9 cellular contexts compared by ENCODE assay signal in genomic region chr16:56355786-56356275, GRCh38.
DNase-seq lines count a peak whose midpoint lies in the region; ATAC-seq, FAIRE-seq and TF ChIP-seq lines count a peak whose summit lies in the region.
"Had no signal": no experiment of that assay in that cellular context is flagged by ENCODE, and none has a peak within 500 bp of the region (broad histone marks: within the 10 kb centered on the region; RNA-seq: fewer than 3 reads in every experiment).

No MANE protein-coding gene starts in this region.

- peak overlapping the region; percentile 77 for H2AFZ ChIP-seq in Loucy (ENCODE audit: low read length)
- H2AFZ ChIP-seq in GM12878 (ENCODE audit: control insufficient read depth, low read depth, low read length), result peak overlapping the region; percentile 48

- DNase-seq in AG04449 (ENCODE audit: low read depth, low spot score) (no peak), GM12878 (ENCODE audit: low read depth, low spot score) (no peak), mesothelial cell of epicardium (ENCODE audit: low spot score in 2 of 2, unreplicated experiment in 2 of 2) (peak; percentile 13 to 28), DMS 273 (lab: John Stamatoyannopoulos, UW; ENCODE audit: unreplicated experiment) (no peak), cortex of kidney (lab: John Stamatoyannopoulos, UW) (no peak), COLO668 (lab: John Stamatoyannopoulos, UW; ENCODE audit: unreplicated experiment) (no peak), NCI-H1092 treated with DMSO at 0.1 percent for 48 hours (lab: John Stamatoyannopoulos, UW) (no peak)

- in situ Hi-C loops in GM12878 (cut with MboI), result no loop called here

- no peak for TF ChIP-seq EP300 in GM12878 (IDR thresholded peaks at IDR 0.05; ENCODE audit: borderline replicate concordance in 1 of 2, control insufficient read depth in 1 of 2, low read depth in 2 of 2, low read length in 2 of 2)

- FAIRE-seq in GM12878 (lab: Jason Lieb, UNC), result no peak

- H3K9me2 ChIP-seq in Loucy (replicated peaks; ENCODE audit: low read depth, low read length), result no peaks in the 10 kb centered on the region

- peak overlapping the region; percentile 78 for H3K4me3 Mint-ChIP-seq in mesothelial cell of epicardium

- TF ChIP-seq RAD21 in GM12878 (IDR thresholded peaks at IDR 0.05; ENCODE audit: insufficient read depth, low read depth, low read length), result no peak

- no peaks in the 10 kb centered on the region for H3K79me2 ChIP-seq in Loucy (ENCODE audit: insufficient read depth, low read length)
- H3K79me2 ChIP-seq in GM12878 (ENCODE audit: control insufficient read depth, insufficient read depth, low read length), result no peaks in the 10 kb centered on the region

- POLR2A ChIA-PET in AG04449 (lab: Yijun Ruan, JAX) (no interaction called here), GM12878 (lab: Charles Lee) (interaction anchor here (0.6 to 1.4 kb wide), 2 partner anchors 95 to 1144 kb away, joined by 3 to 4 read pairs; partner anchors contain the start of genes NUDT21 and OGFOD1)

- no peaks in the 10 kb centered on the region for H3K4me1 ChIP-seq in Loucy (ENCODE audit: insufficient read depth, low read length, poor library complexity, severe bottlenecking)
- H3K4me1 ChIP-seq in GM12878 (ENCODE audit: control insufficient read depth, insufficient read depth, low read length), result peaks cover 12% of the 10 kb centered on the region

- H3K4me1 Mint-ChIP-seq in mesothelial cell of epicardium, result peaks cover 33% of the 10 kb centered on the region

- H3K27ac Mint-ChIP-seq in mesothelial cell of epicardium, result peak overlapping the region; percentile 95

- TF ChIP-seq CTCF in AG04449 (IDR thresholded peaks at IDR 0.05; ENCODE audit: insufficient read depth, low read length, missing control alignments), result no peak
- no peak for TF ChIP-seq CTCF in Loucy (conservative IDR thresholded peaks at IDR 0.05; ENCODE audit: low read length)
- no peak for TF ChIP-seq CTCF in GM12878 (IDR thresholded peaks at IDR 0.05 in 2 of 3, conservative IDR thresholded peaks at IDR 0.05 in 1 of 3; ENCODE audit: control insufficient read depth in 2 of 3, extremely low read depth in 1 of 3, insufficient read depth in 1 of 3, low read depth in 3 of 3, low read length in 3 of 3)
- no peak for TF ChIP-seq CTCF in mesothelial cell of epicardium (IDR thresholded peaks at IDR 0.05; ENCODE audit: unreplicated experiment)

- no peaks in the 10 kb centered on the region for H3K27me3 Mint-ChIP-seq in mesothelial cell of epicardium (ENCODE audit: low read depth)

- no peak for TF ChIP-seq POLR2A in GM12878 (IDR thresholded peaks at IDR 0.05; ENCODE audit: low read depth, low read length)

- H3K27me3 ChIP-seq in Loucy (ENCODE audit: insufficient read depth, low read length, poor library complexity, severe bottlenecking) (no peaks in the 10 kb centered on the region), GM12878 (replicated peaks in 1 of 2; ENCODE audit: control insufficient read depth in 2 of 2, insufficient read depth in 2 of 2, low read length in 1 of 2) (no peaks in the 10 kb centered on the region)

- H3K4me2 ChIP-seq in Loucy (ENCODE audit: low read depth, low read length, poor library complexity, severe bottlenecking) (peak overlapping the region; percentile 60), GM12878 (ENCODE audit: control insufficient read depth, insufficient read depth) (peak overlapping the region; percentile 90)

- H3K9me3 ChIP-seq in Loucy (ENCODE audit: insufficient read depth, low read depth, low read length), result no peaks in the 10 kb centered on the region
- no peaks in the 10 kb centered on the region for H3K9me3 ChIP-seq in GM12878 (replicated peaks; ENCODE audit: control insufficient read depth, insufficient read depth, low read length)

- RAD21 ChIA-PET in GM12878 (lab: Charles Lee; ENCODE audit: unreplicated experiment), result interaction anchor here (1.0 to 1.3 kb wide), 4 partner anchors 24 to 412 kb away, joined by 3 to 4 read pairs (median 4); no protein-coding TSS in a partner anchor

- H3F3A ChIP-seq in Loucy (ENCODE audit: low read depth), result no peaks in the 10 kb centered on the region

- peak overlapping the region; percentile 35 for H3K27ac ChIP-seq in GM12878 (ENCODE audit: control insufficient read depth, insufficient read depth)

- ATAC-seq in GM12878, result no peak

- BruUV-seq in GM12878 (replicated peaks; lab: Mats Ljungman, UMichigan), result no TSS peak

- H4K20me1 ChIP-seq in Loucy (ENCODE audit: insufficient read depth, low read length, poor library complexity, severe bottlenecking) (no peaks in the 10 kb centered on the region), GM12878 (ENCODE audit: control insufficient read depth, insufficient read depth) (no peaks in the 10 kb centered on the region)

- CTCF ChIA-PET in AG04449 (lab: Yijun Ruan, JAX), result interaction anchor here (0.6 to 3.1 kb wide), 27 partner anchors 9 to 886 kb away, joined by 3 to 49 read pairs (median 4); no protein-coding TSS in a partner anchor
- CTCF ChIA-PET in GM12878 (lab: Yijun Ruan, JAX), result interaction anchor here (0.7 to 3.5 kb wide), 18 partner anchors 12 to 891 kb away, joined by 3 to 32 read pairs (median 4); no protein-coding TSS in a partner anchor

- intact Hi-C loops in GM12878 (cut with micrococcal nuclease; ENCODE audit: unreplicated experiment), result no loop called here

- peaks cover 2% of the 10 kb centered on the region for H3K36me3 Mint-ChIP-seq in mesothelial cell of epicardium

- 49% methylated on average over 14 of the region's 14 CpGs for WGBS in GM12878 (ENCODE audit: insufficient coverage, insufficient replicate concordance, low lambda C conversion rate, missing lambda C conversion rate)

- H3K9ac ChIP-seq in Loucy (ENCODE audit: low read depth, low read length, poor library complexity, severe bottlenecking) (no peak overlapping the region), GM12878 (ENCODE audit: control insufficient read depth, insufficient read depth, low read length) (peak overlapping the region; percentile 74)

- peak overlapping the region; percentile 48; the same call in 1 of the 2 replicates for H3K4me3 ChIP-seq in AG04449 (ENCODE audit: low read depth, low read length)
- no peak overlapping the region for H3K4me3 ChIP-seq in Loucy (ENCODE audit: low read length, poor library complexity, severe bottlenecking)
- H3K4me3 ChIP-seq in GM12878, result peak overlapping the region; percentile 61; the same call in 1 of the 2 replicates

- SMC1A ChIA-PET in GM12878 (lab: Charles Lee; ENCODE audit: uncharacterized antibody, unreplicated experiment), result interaction anchor here (1.0 to 2.3 kb wide), 6 partner anchors 24 to 891 kb away, joined by 3 to 7 read pairs (median 4); no protein-coding TSS in a partner anchor

- no peaks in the 10 kb centered on the region for H3K9me3 Mint-ChIP-seq in mesothelial cell of epicardium
- H3K9me3 Mint-ChIP-seq: naive B cell had no signal

- no peaks in the 10 kb centered on the region; the same call in 1 of the 2 replicates for H3K36me3 ChIP-seq in Loucy (ENCODE audit: insufficient read depth, low read length)
- H3K36me3 ChIP-seq in GM12878 (ENCODE audit: control insufficient read depth in 2 of 2, insufficient read depth in 2 of 2, low read length in 1 of 2), result no peaks in the 10 kb centered on the region; a peak in 1 of 4 replicates

TF ChIP-seq in GM12878, 131 proteins besides CTCF, POLR2A, EP300 and RAD21 (continues in another document):
- TF ChIP-seq KAT2A (conservative IDR thresholded peaks at IDR 0.05; ENCODE audit: control insufficient read depth, low read depth, low read length) (no peak), BRCA1 (IDR thresholded peaks at IDR 0.05; ENCODE audit: low read depth, low read length) (no peak), EGR1 (IDR thresholded peaks at IDR 0.05; ENCODE audit: borderline replicate concordance in 1 of 2, low read depth in 2 of 2, low read length in 2 of 2) (no peak), ESRRA (IDR thresholded peaks at IDR 0.05; ENCODE audit: low read length) (no peak), IRF3 (IDR thresholded peaks at IDR 0.05) (no peak), CHD1 (IDR thresholded peaks at IDR 0.05; ENCODE audit: low read depth, low read length) (no peak), BHLHE40 (IDR thresholded peaks at IDR 0.05; ENCODE audit: borderline replicate concordance in 1 of 2, low read depth in 2 of 2, low read length in 1 of 2) (no peak)
- TF ChIP-seq, protein P1, sequence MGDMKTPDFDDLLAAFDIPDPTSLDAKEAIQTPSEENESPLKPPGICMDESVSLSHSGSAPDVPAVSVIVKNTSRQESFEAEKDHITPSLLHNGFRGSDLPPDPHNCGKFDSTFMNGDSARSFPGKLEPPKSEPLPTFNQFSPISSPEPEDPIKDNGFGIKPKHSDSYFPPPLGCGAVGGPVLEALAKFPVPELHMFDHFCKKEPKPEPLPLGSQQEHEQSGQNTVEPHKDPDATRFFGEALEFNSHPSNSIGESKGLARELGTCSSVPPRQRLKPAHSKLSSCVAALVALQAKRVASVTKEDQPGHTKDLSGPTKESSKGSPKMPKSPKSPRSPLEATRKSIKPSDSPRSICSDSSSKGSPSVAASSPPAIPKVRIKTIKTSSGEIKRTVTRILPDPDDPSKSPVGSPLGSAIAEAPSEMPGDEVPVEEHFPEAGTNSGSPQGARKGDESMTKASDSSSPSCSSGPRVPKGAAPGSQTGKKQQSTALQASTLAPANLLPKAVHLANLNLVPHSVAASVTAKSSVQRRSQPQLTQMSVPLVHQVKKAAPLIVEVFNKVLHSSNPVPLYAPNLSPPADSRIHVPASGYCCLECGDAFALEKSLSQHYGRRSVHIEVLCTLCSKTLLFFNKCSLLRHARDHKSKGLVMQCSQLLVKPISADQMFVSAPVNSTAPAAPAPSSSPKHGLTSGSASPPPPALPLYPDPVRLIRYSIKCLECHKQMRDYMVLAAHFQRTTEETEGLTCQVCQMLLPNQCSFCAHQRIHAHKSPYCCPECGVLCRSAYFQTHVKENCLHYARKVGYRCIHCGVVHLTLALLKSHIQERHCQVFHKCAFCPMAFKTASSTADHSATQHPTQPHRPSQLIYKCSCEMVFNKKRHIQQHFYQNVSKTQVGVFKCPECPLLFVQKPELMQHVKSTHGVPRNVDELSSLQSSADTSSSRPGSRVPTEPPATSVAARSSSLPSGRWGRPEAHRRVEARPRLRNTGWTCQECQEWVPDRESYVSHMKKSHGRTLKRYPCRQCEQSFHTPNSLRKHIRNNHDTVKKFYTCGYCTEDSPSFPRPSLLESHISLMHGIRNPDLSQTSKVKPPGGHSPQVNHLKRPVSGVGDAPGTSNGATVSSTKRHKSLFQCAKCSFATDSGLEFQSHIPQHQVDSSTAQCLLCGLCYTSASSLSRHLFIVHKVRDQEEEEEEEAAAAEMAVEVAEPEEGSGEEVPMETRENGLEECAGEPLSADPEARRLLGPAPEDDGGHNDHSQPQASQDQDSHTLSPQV (IDR thresholded peaks at IDR 0.05), result no peak

Comparison
In these comparisons a context has a peak if more than half of its experiments do, and no peak if none do; other contexts are left out.
1. DNase-seq: peak in mesothelial cell of epicardium (2 of 2); none in AG04449 (single experiment), GM12878 (single experiment), DMS 273 (single experiment), cortex of kidney (single experiment), COLO668 (single experiment) and NCI-H1092 treated with DMSO at 0.1 percent for 48 hours (single experiment).